12 cellular contexts compared by ENCODE assay signal in genomic region chr2:224764565-224765236, GRCh38. TPM values are rescaled to one million over a fixed set of nuclear protein-coding genes. Genes with fewer than 3 reads are reported as not detected.
DNase-seq lines count a peak whose midpoint lies in the region; ATAC-seq and TF ChIP-seq lines count a peak whose summit lies in the region.
"Had no signal": no experiment of that assay in that cellular context is flagged by ENCODE, and none has a peak within 500 bp of the region (broad histone marks: within the 10 kb centered on the region; RNA-seq: fewer than 3 reads in every experiment).

No MANE protein-coding gene starts in this region.

- peak overlapping the region; percentile 86 for H3K27ac Mint-ChIP-seq in activated T-helper 1 cell treated with anti-CD3 and anti-CD28 coated beads, Interleukin-12 subunit alpha, Interleukin-12 subunit beta, Interleukin-2, Interleukin-4 antibody, amounts not matched to agents 30 ng/mL and 10 ng/mL and 1 ng/mL, durations not matched to agents 14 hours and 24 hours and 36 hours

- peaks cover 11% of the 10 kb centered on the region for H3K9me3 Mint-ChIP-seq in activated T-helper 1 cell treated with anti-CD3 and anti-CD28 coated beads, Interleukin-12 subunit alpha, Interleukin-12 subunit beta, Interleukin-2, Interleukin-4 antibody, amounts not matched to agents 30 ng/mL and 10 ng/mL and 1 ng/mL, durations not matched to agents 14 hours and 24 hours and 36 hours

- H3K27me3 Mint-ChIP-seq in activated T-helper 1 cell treated with anti-CD3 and anti-CD28 coated beads, Interleukin-12 subunit alpha, Interleukin-12 subunit beta, Interleukin-2, Interleukin-4 antibody, amounts not matched to agents 30 ng/mL and 10 ng/mL and 1 ng/mL, durations not matched to agents 14 hours and 24 hours and 36 hours (ENCODE audit: insufficient read depth) = no peaks in the 10 kb centered on the region

- POLR2A ChIA-PET in HEK293T (lab: Yijun Ruan, JAX) = no interaction called here

- H3K4me1 Mint-ChIP-seq in activated T-helper 1 cell treated with anti-CD3 and anti-CD28 coated beads, Interleukin-12 subunit alpha, Interleukin-12 subunit beta, Interleukin-2, Interleukin-4 antibody, amounts not matched to agents 30 ng/mL and 10 ng/mL and 1 ng/mL, durations not matched to agents 14 hours and 24 hours and 36 hours (ENCODE audit: low read depth) = peaks cover 40% of the 10 kb centered on the region

- ATAC-seq in GM19438 (IDR thresholded peaks at IDR 0.05; ENCODE audit: low read depth, unreplicated experiment) (peak; percentile 75), HG03095 (IDR thresholded peaks at IDR 0.05; ENCODE audit: unreplicated experiment) (peak; percentile 64)

- in situ Hi-C loops in GM13977 (cut with MboI; ENCODE audit: low pct_unique_long_range_greater_than_20kb, low sequenced_read_pairs, unreplicated experiment) = no loop called here
- in situ Hi-C loops in GM13976 (cut with MboI; ENCODE audit: low sequenced_read_pairs, unreplicated experiment) = no loop called here

- peaks cover 82% of the 10 kb centered on the region for H3K36me3 Mint-ChIP-seq in activated T-helper 1 cell treated with anti-CD3 and anti-CD28 coated beads, Interleukin-12 subunit alpha, Interleukin-12 subunit beta, Interleukin-2, Interleukin-4 antibody, amounts not matched to agents 30 ng/mL and 10 ng/mL and 1 ng/mL, durations not matched to agents 14 hours and 24 hours and 36 hours (ENCODE audit: low read depth)

- CTCF ChIA-PET in HEK293T (lab: Yijun Ruan, JAX) = no interaction called here

- intact Hi-C loops in activated T-helper 1 cell treated with anti-CD3 and anti-CD28 coated beads, Interleukin-12 subunit alpha, Interleukin-12 subunit beta, Interleukin-2, Interleukin-4 antibody, amounts not matched to agents 30 ng/mL and 10 ng/mL and 1 ng/mL, durations not matched to agents 14 hours and 24 hours and 36 hours (cut with micrococcal nuclease) = loop anchor here (10.0 kb wide), 1 partner anchor 270 kb away; no protein-coding TSS in a partner anchor

- peak; percentile 19 for DNase-seq in GM13977 (ENCODE audit: low spot score)
- DNase-seq in activated T-helper 1 cell treated with anti-CD3 and anti-CD28 coated beads, Interleukin-12 subunit alpha, Interleukin-12 subunit beta, Interleukin-2, Interleukin-4 antibody, amounts not matched to agents 30 ng/mL and 10 ng/mL and 1 ng/mL, durations not matched to agents 14 hours and 24 hours and 36 hours (ENCODE audit: low spot score) = peak; percentile 5
- DNase-seq in HEK293T (ENCODE audit: extremely low spot score) = no peak
- no peak for DNase-seq in OCI-M2 (lab: John Stamatoyannopoulos, UW; ENCODE audit: unreplicated experiment)
- DNase-seq in NCI-H2107 treated with DMSO at 0.1 percent for 48 hours (lab: John Stamatoyannopoulos, UW; ENCODE audit: unreplicated experiment) = no peak
- DNase-seq in GM13976 (ENCODE audit: low spot score) = no peak
- DNase-seq: activated CD4-positive, alpha-beta T cell treated with anti-CD3 and anti-CD28 coated beads, Interleukin-2, amount 50 U/mL, for 4 hours; caudate nucleus; mesenchymal stem cell had no signal

- H3K4me3 Mint-ChIP-seq in activated T-helper 1 cell treated with anti-CD3 and anti-CD28 coated beads, Interleukin-12 subunit alpha, Interleukin-12 subunit beta, Interleukin-2, Interleukin-4 antibody, amounts not matched to agents 30 ng/mL and 10 ng/mL and 1 ng/mL, durations not matched to agents 14 hours and 24 hours and 36 hours = no peak overlapping the region

- TF ChIP-seq CTCF in GM13977 (IDR thresholded peaks at IDR 0.05; ENCODE audit: extremely low read depth, insufficient read depth, missing control alignments) = no peak
- TF ChIP-seq CTCF in GM13976 (IDR thresholded peaks at IDR 0.05; ENCODE audit: borderline replicate concordance, control extremely low read depth, extremely low read depth, insufficient read depth, missing control alignments) = no peak

TF ChIP-seq in HEK293T, 16 proteins besides CTCF, POLR2A, EP300 and RAD21:
- TF ChIP-seq FOXM1 (IDR thresholded peaks at IDR 0.05; ENCODE audit: borderline replicate concordance) (no peak), L3MBTL2 (conservative IDR thresholded peaks at IDR 0.05) (no peak), FOXK2 (IDR thresholded peaks at IDR 0.05) (no peak), FOXA1 (IDR thresholded peaks at IDR 0.05) (no peak), BHLHE40 (IDR thresholded peaks at IDR 0.05; ENCODE audit: borderline replicate concordance) (no peak), TARDBP (IDR thresholded peaks at IDR 0.05) (no peak)

RNA-seq across cellular contexts. Expression of gene CCDC195, which starts 48.5 kb away (rescaled TPM):
- total RNA-seq in activated T-helper 1 cell treated with anti-CD3 and anti-CD28 coated beads, Interleukin-12 subunit alpha, Interleukin-12 subunit beta, Interleukin-2, Interleukin-4 antibody, amounts not matched to agents 30 ng/mL and 10 ng/mL and 1 ng/mL, durations not matched to agents 14 hours and 24 hours and 36 hours = not detected in 2 replicates
- total RNA-seq: skeletal muscle tissue had no signal

Comparison
In these comparisons a context has a peak if more than half of its experiments do, and no peak if none do; other contexts are left out.
1. DNase-seq: peak in GM13977 (single experiment) and activated T-helper 1 cell treated with anti-CD3 and anti-CD28 coated beads, Interleukin-12 subunit alpha, Interleukin-12 subunit beta, Interleukin-2, Interleukin-4 antibody, amounts not matched to agents 30 ng/mL and 10 ng/mL and 1 ng/mL, durations not matched to agents 14 hours and 24 hours and 36 hours (single experiment); none in HEK293T (single experiment), OCI-M2 (single experiment), NCI-H2107 treated with DMSO at 0.1 percent for 48 hours (single experiment) and GM13976 (single experiment).